Comparison of ENCODE assay signal across 9 cellular contexts in genomic region chr12:88081247-88081646, GRCh38. TPM values are rescaled to one million over a fixed set of nuclear protein-coding genes. Genes with fewer than 3 reads are reported as not detected.
"Had no signal": no experiment of that assay in that cellular context is flagged by ENCODE, and none has a peak within 500 bp of the region (broad histone marks: within the 10 kb centered on the region; RNA-seq: fewer than 3 reads in every experiment).

No MANE protein-coding gene starts in this region.

- H3K4me3 ChIP-seq: GM12878 had no signal

- FAIRE-seq: G401.6, GM12878, GM12891, GM12892, GM18507, GM19239 had no signal

- DNase-seq: GDM1, GF-D8 had no signal

- ATAC-seq: GM12878 had no signal

RNA-seq across cellular contexts. Expression of gene C12orf50, which starts 52.0 kb away (rescaled TPM):
- total RNA-seq: G401 had no signal
